In the genomic region with DNA sequence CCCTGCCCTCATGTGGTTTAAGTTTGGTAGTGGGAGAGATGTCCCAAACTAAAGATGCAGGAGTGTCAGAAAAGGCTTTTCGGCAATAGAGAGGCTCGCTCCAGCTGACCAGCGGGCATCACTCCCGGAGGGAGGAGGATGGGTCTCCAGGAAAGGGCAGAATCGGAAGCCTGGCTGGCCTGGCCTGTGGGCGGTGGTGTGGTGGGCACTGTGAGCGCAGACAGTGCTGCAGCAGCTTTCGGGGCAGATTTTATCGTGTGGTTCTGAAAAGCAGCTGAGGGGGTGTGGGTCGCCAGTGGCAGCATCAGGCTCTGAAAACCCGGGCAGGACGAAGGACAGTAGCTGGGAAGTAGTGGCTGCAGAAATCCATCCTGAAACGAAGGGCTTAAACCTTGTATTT, we compare ENCODE assay signal across 18 cellular contexts.
"Had no signal": no experiment of that assay in that cellular context is flagged by ENCODE, and none has a peak within 500 bp of the region (broad histone marks: within the 10 kb centered on the region; RNA-seq: fewer than 3 reads in every experiment).

No MANE protein-coding gene starts in this region.

- H3K9me3 Mint-ChIP-seq: stimulated activated memory B cell treated with anti-CD40 and anti-IgM and Interleukin-4, amounts not matched to agents 10 μg/mL and 1 μg/mL and 100 μg/mL, for 72 hours had no signal

- H3K27me3 Mint-ChIP-seq: stimulated activated memory B cell treated with anti-CD40 and anti-IgM and Interleukin-4, amounts not matched to agents 10 μg/mL and 1 μg/mL and 100 μg/mL, for 72 hours had no signal

- H3K27ac Mint-ChIP-seq: stimulated activated memory B cell treated with anti-CD40 and anti-IgM and Interleukin-4, amounts not matched to agents 10 μg/mL and 1 μg/mL and 100 μg/mL, for 72 hours had no signal

- H3K36me3 ChIP-seq: colonic mucosa had no signal

- H3K4me3 Mint-ChIP-seq: stimulated activated memory B cell treated with anti-CD40 and anti-IgM and Interleukin-4, amounts not matched to agents 10 μg/mL and 1 μg/mL and 100 μg/mL, for 72 hours had no signal

- DNase-seq: activated CD4-positive, alpha-beta T cell treated with anti-CD3 and anti-CD28 coated beads for 48 hours; activated CD4-positive, CD25-positive, alpha-beta regulatory T cell; activated CD8-positive, alpha-beta memory T cell treated with anti-CD3 and anti-CD28 coated beads for 24 hours; activated naive CD4-positive, alpha-beta T cell treated with anti-CD3 and anti-CD28 coated beads, Interleukin-2, amount 50 U/mL, for 16 hours; adrenal gland; central memory CD4-positive, alpha-beta T cell; colonic mucosa; hypothalamus; midbrain; small intestine; stimulated activated CD4-positive, alpha-beta T cell treated with anti-CD3 and anti-CD28 coated beads, Interleukin-4, amount 100 ng/mL, for 24 hours; T-helper 1 cell; T-helper 9 cell; upper lobe of right lung had no signal

- H3K9me3 ChIP-seq: adrenal gland, colonic mucosa, prostate gland, right atrium auricular region, upper lobe of right lung had no signal

- H3K27me3 ChIP-seq: adrenal gland, colonic mucosa, right atrium auricular region, upper lobe of right lung had no signal

- H3K4me3 ChIP-seq: adrenal gland, colonic mucosa, lung, prostate gland, right atrium auricular region, upper lobe of right lung had no signal

- H3K27ac ChIP-seq: adrenal gland, colonic mucosa, right atrium auricular region, upper lobe of right lung had no signal

- ATAC-seq: stimulated activated memory B cell treated with anti-CD40 and anti-IgM and Interleukin-4, amounts not matched to agents 10 μg/mL and 1 μg/mL and 100 μg/mL, for 72 hours; upper lobe of right lung had no signal
